In the genomic region with DNA sequence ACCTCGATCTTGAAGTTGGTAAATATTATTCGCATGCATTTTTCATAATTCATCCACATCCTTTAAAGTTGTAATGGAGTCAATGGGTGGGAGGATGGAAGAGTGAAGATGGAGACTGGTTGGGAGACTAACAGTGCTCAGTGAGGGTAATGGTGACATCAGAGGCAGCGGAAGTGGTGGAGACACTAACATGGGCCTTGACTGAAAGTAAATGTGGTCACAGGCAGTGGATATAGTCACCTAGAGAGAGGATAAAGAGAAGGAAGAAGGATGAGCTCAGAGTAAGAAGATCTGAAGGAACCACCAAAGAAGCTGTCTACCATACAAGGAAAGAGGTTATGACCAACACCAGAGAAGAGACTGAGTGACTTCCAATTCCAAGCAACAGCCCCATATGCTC, we compare ENCODE assay signal across 23 cellular contexts.
DNase-seq lines count a peak whose midpoint lies in the region; TF ChIP-seq lines count a peak whose summit lies in the region.
"Had no signal": no experiment of that assay in that cellular context is flagged by ENCODE, and none has a peak within 500 bp of the region (broad histone marks: within the 10 kb centered on the region; RNA-seq: fewer than 3 reads in every experiment).

No MANE protein-coding gene starts in this region.

- H3K9me3 Mint-ChIP-seq in activated naive CD4-positive, alpha-beta T cell treated with anti-CD3 and anti-CD28 coated beads for 36 hours, result no peaks in the 10 kb centered on the region
- peaks cover 10% of the 10 kb centered on the region for H3K9me3 Mint-ChIP-seq in activated naive CD8-positive, alpha-beta T cell treated with anti-CD3 and anti-CD28 coated beads for 36 hours
- peaks cover 8% of the 10 kb centered on the region for H3K9me3 Mint-ChIP-seq in stimulated activated naive CD8-positive, alpha-beta T cell treated with anti-CD3 and anti-CD28 coated beads, Interleukin-15, Interleukin-2, amounts not matched to agents 100 ng/mL and 50 ng/mL, for 24 hours
- H3K9me3 Mint-ChIP-seq: immature natural killer cell had no signal

- peak; percentile 33 for DNase-seq in activated naive CD4-positive, alpha-beta T cell treated with anti-CD3 and anti-CD28 coated beads for 36 hours
- DNase-seq in activated naive CD4-positive, alpha-beta T cell (lab: John Stamatoyannopoulos, UW), result no peak
- no peak for DNase-seq in activated naive CD8-positive, alpha-beta T cell treated with anti-CD3 and anti-CD28 coated beads for 36 hours
- DNase-seq in OCI-M1 (lab: John Stamatoyannopoulos, UW) (no peak), MG63 (no peak)
- DNase-seq: activated CD4-positive, alpha-beta T cell treated with anti-CD3 and anti-CD28 coated beads for 4 hours; activated CD8-positive, alpha-beta memory T cell treated with anti-CD3 and anti-CD28 coated beads, Interleukin-2, amount 50 U/mL, for 48 hours; activated gamma-delta T cell; anterior cingulate cortex; CD4-positive, alpha-beta memory T cell; GM23248; immature natural killer cell; IMR-90; NCI-H1092; NCI-H1694; NCI-H748 treated with DMSO at 0.1 percent for 48 hours; ovary; SIG-M5; stimulated activated naive CD4-positive, alpha-beta T cell; T-helper 9 cell had no signal

- 0 out of 2 replicates have a peak overlapping the region, but pooled peaks have one; percentile 50 for H2AFZ ChIP-seq in OCI-LY3 (ENCODE audit: low read depth, low read length)
- H2AFZ ChIP-seq: GM23248 had no signal

- H3K36me3 Mint-ChIP-seq in activated naive CD4-positive, alpha-beta T cell treated with anti-CD3 and anti-CD28 coated beads for 36 hours (ENCODE audit: low read depth), result no peaks in the 10 kb centered on the region
- H3K36me3 Mint-ChIP-seq in activated naive CD8-positive, alpha-beta T cell treated with anti-CD3 and anti-CD28 coated beads for 36 hours, result peaks cover 4% of the 10 kb centered on the region
- no peaks in the 10 kb centered on the region for H3K36me3 Mint-ChIP-seq in stimulated activated naive CD8-positive, alpha-beta T cell treated with anti-CD3 and anti-CD28 coated beads, Interleukin-15, Interleukin-2, amounts not matched to agents 100 ng/mL and 50 ng/mL, for 24 hours (ENCODE audit: low read depth)
- H3K36me3 Mint-ChIP-seq: CD4-positive, alpha-beta memory T cell had no signal

- CTCF ChIA-PET in activated naive CD4-positive, alpha-beta T cell treated with anti-CD3 and anti-CD28 coated beads for 36 hours (lab: Charles Lee), result interaction anchor here (1.4 kb wide), 1 partner anchor 9 kb away, joined by 3 read pairs; no protein-coding TSS in a partner anchor

- H3K27ac ChIP-seq in OCI-LY3 (ENCODE audit: low read length), result peak overlapping the region; percentile 89; the same call in 1 of the 2 replicates
- H3K27ac ChIP-seq: GM23248, ovary, thoracic aorta had no signal

- no peak for TF ChIP-seq CTCF in OCI-LY3 (IDR thresholded peaks at IDR 0.05; ENCODE audit: low read depth, low read length)

- H3K4me2 ChIP-seq in OCI-LY3 (ENCODE audit: low read length), result no peak overlapping the region

- no peaks in the 10 kb centered on the region for H4K20me1 ChIP-seq in OCI-LY3 (ENCODE audit: insufficient read depth, low read length)

- H3K4me3 Mint-ChIP-seq in activated naive CD4-positive, alpha-beta T cell treated with anti-CD3 and anti-CD28 coated beads for 36 hours, result no peak overlapping the region
- H3K4me3 Mint-ChIP-seq in activated naive CD8-positive, alpha-beta T cell treated with anti-CD3 and anti-CD28 coated beads for 36 hours, result no peak overlapping the region
- H3K4me3 Mint-ChIP-seq in stimulated activated naive CD8-positive, alpha-beta T cell treated with anti-CD3 and anti-CD28 coated beads, Interleukin-15, Interleukin-2, amounts not matched to agents 100 ng/mL and 50 ng/mL, for 24 hours, result no peak overlapping the region
- H3K4me3 Mint-ChIP-seq: CD4-positive, alpha-beta memory T cell; immature natural killer cell had no signal

- H3K79me2 ChIP-seq in OCI-LY3 (ENCODE audit: low read length), result no peaks in the 10 kb centered on the region

- peaks cover 4% of the 10 kb centered on the region for H3K27me3 Mint-ChIP-seq in activated naive CD4-positive, alpha-beta T cell treated with anti-CD3 and anti-CD28 coated beads for 36 hours (ENCODE audit: low read depth)
- H3K27me3 Mint-ChIP-seq in activated naive CD8-positive, alpha-beta T cell treated with anti-CD3 and anti-CD28 coated beads for 36 hours, result no peaks in the 10 kb centered on the region
- no peaks in the 10 kb centered on the region for H3K27me3 Mint-ChIP-seq in stimulated activated naive CD8-positive, alpha-beta T cell treated with anti-CD3 and anti-CD28 coated beads, Interleukin-15, Interleukin-2, amounts not matched to agents 100 ng/mL and 50 ng/mL, for 24 hours
- H3K27me3 Mint-ChIP-seq: CD4-positive, alpha-beta memory T cell had no signal

- peaks cover 68% of the 10 kb centered on the region for H3K4me1 ChIP-seq in OCI-LY3 (ENCODE audit: low read length)

- H3K9me3 ChIP-seq in OCI-LY3 (ENCODE audit: insufficient read depth, low read length), result no peaks in the 10 kb centered on the region; the same call in 1 of the 2 replicates
- no peaks in the 10 kb centered on the region for H3K9me3 ChIP-seq in MG63
- H3K9me3 ChIP-seq: ovary, thoracic aorta had no signal

- H3K4me3 ChIP-seq in OCI-LY3 (ENCODE audit: low read length) (no peak overlapping the region), MG63 (no peak overlapping the region)
- H3K4me3 ChIP-seq: GM23248, ovary, thoracic aorta had no signal

- intact Hi-C loops in activated naive CD4-positive, alpha-beta T cell treated with anti-CD3 and anti-CD28 coated beads for 36 hours (cut with micrococcal nuclease), result loop anchor here (5.0 to 10.0 kb wide), 8 partner anchors 106 to 1811 kb away; no protein-coding TSS in a partner anchor

- no peak overlapping the region for H3K27ac Mint-ChIP-seq in activated naive CD4-positive, alpha-beta T cell treated with anti-CD3 and anti-CD28 coated beads for 36 hours
- peak overlapping the region; percentile 50 for H3K27ac Mint-ChIP-seq in activated naive CD8-positive, alpha-beta T cell treated with anti-CD3 and anti-CD28 coated beads for 36 hours
- peak overlapping the region; percentile 32 for H3K27ac Mint-ChIP-seq in stimulated activated naive CD8-positive, alpha-beta T cell treated with anti-CD3 and anti-CD28 coated beads, Interleukin-15, Interleukin-2, amounts not matched to agents 100 ng/mL and 50 ng/mL, for 24 hours
- H3K27ac Mint-ChIP-seq: immature natural killer cell had no signal

- no peak overlapping the region for H3K9ac ChIP-seq in OCI-LY3 (ENCODE audit: low read length)
- H3K9ac ChIP-seq: GM23248 had no signal

- H3K36me3 ChIP-seq in OCI-LY3 (replicated peaks; ENCODE audit: low read depth, low read length) (peaks cover 21% of the 10 kb centered on the region), MG63 (no peaks in the 10 kb centered on the region)
- H3K36me3 ChIP-seq: ovary, thoracic aorta had no signal

- H3K27me3 ChIP-seq in OCI-LY3 (ENCODE audit: low read depth, low read length) (no peaks in the 10 kb centered on the region), MG63 (no peaks in the 10 kb centered on the region)
- H3K27me3 ChIP-seq: ovary had no signal

- H3K4me1 Mint-ChIP-seq in activated naive CD4-positive, alpha-beta T cell treated with anti-CD3 and anti-CD28 coated beads for 36 hours (ENCODE audit: low read depth), result peaks cover 61% of the 10 kb centered on the region
- peaks cover 57% of the 10 kb centered on the region for H3K4me1 Mint-ChIP-seq in activated naive CD8-positive, alpha-beta T cell treated with anti-CD3 and anti-CD28 coated beads for 36 hours
- peaks cover 73% of the 10 kb centered on the region for H3K4me1 Mint-ChIP-seq in stimulated activated naive CD8-positive, alpha-beta T cell treated with anti-CD3 and anti-CD28 coated beads, Interleukin-15, Interleukin-2, amounts not matched to agents 100 ng/mL and 50 ng/mL, for 24 hours (ENCODE audit: low read depth)
- H3K4me1 Mint-ChIP-seq: immature natural killer cell had no signal
